ENCODE assay signal across 19 cellular contexts in genomic region chr4:7756561-7757355, GRCh38.
A peak's percentile ranks its signal among the peaks of the same experiment; 100 is the strongest.
DNase-seq lines count a peak whose midpoint lies in the region; ATAC-seq, FAIRE-seq and TF ChIP-seq lines count a peak whose summit lies in the region.
"Had no signal": no experiment of that assay in that cellular context is flagged by ENCODE, and none has a peak within 500 bp of the region (broad histone marks: within the 10 kb centered on the region; RNA-seq: fewer than 3 reads in every experiment).

No MANE protein-coding gene starts in this region.

- intact Hi-C loops in kidney (cut with DNase I) (no loop called here), spleen (cut with DNase I; ENCODE audit: low total_unique reads) (no loop called here)

- H3K4me3 ChIP-seq in SJCRH30 = no peak overlapping the region
- H3K4me3 ChIP-seq in kidney (ENCODE audit: low read length in 2 of 2) = no peak overlapping the region
- H3K4me3 ChIP-seq in spleen = no peak overlapping the region
- H3K4me3 ChIP-seq: suprapubic skin had no signal

- TF ChIP-seq CTCF in kidney (IDR thresholded peaks at IDR 0.05; ENCODE audit: borderline replicate concordance, extremely low read depth, insufficient read depth) (no peak), spleen (IDR thresholded peaks at IDR 0.05 in 8 of 11, conservative IDR thresholded peaks at IDR 0.05 in 3 of 11) (no peak)

- peaks cover 40% of the 10 kb centered on the region for H3K4me1 Mint-ChIP-seq in activated T-cell treated with anti-CD3 and anti-CD28 coated beads, Interleukin-2, amount 50 U/mL, for 24 hours (ENCODE audit: low read depth)
- peaks cover 30% of the 10 kb centered on the region for H3K4me1 Mint-ChIP-seq in activated T-cell treated with anti-CD3 and anti-CD28 coated beads, Interleukin-2, amount 50 U/mL, for 4 hours (ENCODE audit: low read depth)

- peaks cover 7% of the 10 kb centered on the region for H3K36me3 Mint-ChIP-seq in activated T-cell treated with anti-CD3 and anti-CD28 coated beads, Interleukin-2, amount 50 U/mL, for 24 hours (ENCODE audit: low read depth)
- no peaks in the 10 kb centered on the region for H3K36me3 Mint-ChIP-seq in activated T-cell treated with anti-CD3 and anti-CD28 coated beads, Interleukin-2, amount 50 U/mL, for 4 hours (ENCODE audit: insufficient read depth)

- H3K27me3 ChIP-seq in SJCRH30 (no peaks in the 10 kb centered on the region), spleen (replicated peaks in 1 of 7) (no peaks in the 10 kb centered on the region)
- H3K27me3 ChIP-seq: suprapubic skin had no signal

- peak overlapping the region; percentile 63 for H3K27ac Mint-ChIP-seq in activated T-cell treated with anti-CD3 and anti-CD28 coated beads, Interleukin-2, amount 50 U/mL, for 24 hours
- H3K27ac Mint-ChIP-seq: activated naive CD8-positive, alpha-beta T cell treated with anti-CD3 and anti-CD28 coated beads, Interleukin-2, amount 50 U/mL, for 24 hours had no signal

- no peak for FAIRE-seq in kidney (lab: Jason Lieb, UNC)
- FAIRE-seq: A204.1 had no signal

- H3K27me3 Mint-ChIP-seq in activated T-cell treated with anti-CD3 and anti-CD28 coated beads, Interleukin-2, amount 50 U/mL, for 24 hours = no peaks in the 10 kb centered on the region
- no peaks in the 10 kb centered on the region for H3K27me3 Mint-ChIP-seq in activated T-cell treated with anti-CD3 and anti-CD28 coated beads, Interleukin-2, amount 50 U/mL, for 4 hours (ENCODE audit: low read depth)
- H3K27me3 Mint-ChIP-seq: activated naive CD8-positive, alpha-beta T cell treated with anti-CD3 and anti-CD28 coated beads, Interleukin-2, amount 50 U/mL, for 24 hours had no signal

- H3K9ac ChIP-seq in kidney (ENCODE audit: low read length in 2 of 2) = no peak overlapping the region

- H3K9me3 ChIP-seq in SJCRH30 (replicated peaks) (no peaks in the 10 kb centered on the region), kidney (ENCODE audit: control insufficient read depth in 1 of 2, low read length in 2 of 2) (no peaks in the 10 kb centered on the region), spleen (no peaks in the 10 kb centered on the region)
- H3K9me3 ChIP-seq: suprapubic skin had no signal

- no peak overlapping the region for H3K4me3 Mint-ChIP-seq in activated T-cell treated with anti-CD3 and anti-CD28 coated beads, Interleukin-2, amount 50 U/mL, for 24 hours
- no peak overlapping the region for H3K4me3 Mint-ChIP-seq in activated T-cell treated with anti-CD3 and anti-CD28 coated beads, Interleukin-2, amount 50 U/mL, for 4 hours
- H3K4me3 Mint-ChIP-seq: activated naive CD8-positive, alpha-beta T cell treated with anti-CD3 and anti-CD28 coated beads, Interleukin-2, amount 50 U/mL, for 24 hours; T-helper 1 cell treated with Interleukin-12 subunit alpha and Interleukin-12 subunit beta and Interleukin-4 antibody, amounts not matched to agents 30 μg/mL and 1 μg/mL, for 36 hours had no signal

- no peaks in the 10 kb centered on the region for H3K9me3 Mint-ChIP-seq in activated T-cell treated with anti-CD3 and anti-CD28 coated beads, Interleukin-2, amount 50 U/mL, for 24 hours
- no peaks in the 10 kb centered on the region for H3K9me3 Mint-ChIP-seq in activated T-cell treated with anti-CD3 and anti-CD28 coated beads, Interleukin-2, amount 50 U/mL, for 4 hours
- H3K9me3 Mint-ChIP-seq: activated naive CD8-positive, alpha-beta T cell treated with anti-CD3 and anti-CD28 coated beads, Interleukin-2, amount 50 U/mL, for 24 hours; neural crest cell; T-helper 1 cell treated with Interleukin-12 subunit alpha and Interleukin-12 subunit beta and Interleukin-4 antibody, amounts not matched to agents 30 μg/mL and 1 μg/mL, for 36 hours had no signal

- no peaks in the 10 kb centered on the region; the same call in 1 of the 2 replicates for H3K36me3 ChIP-seq in SJCRH30
- no peaks in the 10 kb centered on the region for H3K36me3 ChIP-seq in kidney (ENCODE audit: control insufficient read depth in 1 of 2, insufficient read depth in 2 of 2, low read length in 2 of 2)
- peaks cover 0 to 12% (median 0%) of the 10 kb centered on the region in 6 donors for H3K36me3 ChIP-seq in spleen

- peaks cover 14% of the 10 kb centered on the region for H3K4me1 ChIP-seq in SJCRH30
- peaks cover 0 to 4% of the 10 kb centered on the region in 2 donors for H3K4me1 ChIP-seq in kidney (ENCODE audit: control insufficient read depth in 1 of 2, insufficient read depth in 1 of 2, low read depth in 1 of 2, low read length in 2 of 2)
- H3K4me1 ChIP-seq in spleen = peaks cover 0 to 44% (median 25%) of the 10 kb centered on the region in 6 donors

- WGBS in spleen, 5 donors = 80 to 87% (median 86%) methylated on average over 18 to 32 of the region's 32 CpGs

- no peak for DNase-seq in activated T-cell treated with anti-CD3 and anti-CD28 coated beads, Interleukin-2, amount 50 U/mL, for 24 hours
- DNase-seq in activated T-cell treated with anti-CD3 and anti-CD28 coated beads, Interleukin-2, amount 50 U/mL, for 4 hours = no peak
- DNase-seq in SJCRH30 (peak; percentile 87 to 90), kidney (peak; percentile 69), spleen (peak; percentile 59), NCI-H1436 treated with DMSO at 0.1 percent for 48 hours (lab: John Stamatoyannopoulos, UW) (no peak), dermis blood vessel endothelial cell (no peak), SKM-1 (lab: John Stamatoyannopoulos, UW; ENCODE audit: unreplicated experiment) (no peak)
- DNase-seq: activated CD4-positive, CD25-positive, alpha-beta regulatory T cell treated with anti-CD3 and anti-CD28 coated beads, Interleukin-2, amount 50 U/mL, for 72 hours; activated naive CD8-positive, alpha-beta T cell treated with anti-CD3 and anti-CD28 coated beads, Interleukin-2, amount 50 U/mL, for 24 hours; EL; NCI-H1048; NCI-H774; retina had no signal

- H3K27ac ChIP-seq in SJCRH30 (no peak overlapping the region), kidney (ENCODE audit: low read depth in 2 of 2, low read length in 2 of 2) (no peak overlapping the region), spleen (no peak overlapping the region)
- H3K27ac ChIP-seq: suprapubic skin had no signal

- TF ChIP-seq POLR2A in spleen (IDR thresholded peaks at IDR 0.05) = no peak

- no peak for ATAC-seq in activated T-cell treated with anti-CD3 and anti-CD28 coated beads, Interleukin-2, amount 50 U/mL, for 4 hours
- ATAC-seq: activated naive CD8-positive, alpha-beta T cell treated with anti-CD3 and anti-CD28 coated beads, Interleukin-2, amount 50 U/mL, for 24 hours; HCT116 had no signal

Comparison
In these comparisons a context has a peak if more than half of its experiments do, and no peak if none do; other contexts are left out.
1. DNase-seq: peak in SJCRH30 (2 of 2), kidney (single experiment) and spleen (single experiment); none in activated T-cell treated with anti-CD3 and anti-CD28 coated beads, Interleukin-2, amount 50 U/mL, for 24 hours (single experiment), activated T-cell treated with anti-CD3 and anti-CD28 coated beads, Interleukin-2, amount 50 U/mL, for 4 hours (single experiment), NCI-H1436 treated with DMSO at 0.1 percent for 48 hours (single experiment), dermis blood vessel endothelial cell (single experiment) and SKM-1 (single experiment).